Comparison of ENCODE assay signal across 17 cellular contexts in genomic region chr16:67302882-67303434, GRCh38. TPM values are rescaled to one million over a fixed set of nuclear protein-coding genes. Genes with fewer than 3 reads are reported as not detected.
"Had no signal": no experiment of that assay in that cellular context is flagged by ENCODE, and none has a peak within 500 bp of the region (broad histone marks: within the 10 kb centered on the region; RNA-seq: fewer than 3 reads in every experiment).

No MANE protein-coding gene starts in this region.

- H3K4me3 ChIP-seq: cardiac muscle cell, heart left ventricle, left lung, psoas muscle, sigmoid colon, thoracic aorta had no signal

- FAIRE-seq: colon, endothelial cell of umbilical vein, islet of Langerhans, TTC549, urothelium cell line had no signal

- DNase-seq: activated CD4-positive, CD25-positive, alpha-beta regulatory T cell; activated naive CD4-positive, alpha-beta T cell treated with Interleukin-2 at 50 U/mL for 16 hours; foreskin melanocyte; heart left ventricle; left lung; psoas muscle; sigmoid colon; stimulated activated CD4-positive, alpha-beta T cell treated with anti-CD3 and anti-CD28 coated beads, Interleukin-12 subunit alpha, Interleukin-12 subunit beta, amount 100 ng/mL, for 4 hours; stimulated activated CD4-positive, alpha-beta T cell treated with anti-CD3 and anti-CD28 coated beads, Interleukin-2, amount 100 ng/mL, for 48 hours; T-helper 2 cell had no signal

- H3K36me3 ChIP-seq: cardiac muscle cell, heart left ventricle, left lung, sigmoid colon, thoracic aorta had no signal

- ATAC-seq: heart left ventricle, left lung, psoas muscle had no signal

- H3K4me1 ChIP-seq: left lung, psoas muscle, sigmoid colon had no signal

- H3K27me3 ChIP-seq: cardiac muscle cell, heart left ventricle, left lung, sigmoid colon had no signal

- H3K27ac ChIP-seq: cardiac muscle cell, heart left ventricle, left lung, psoas muscle, sigmoid colon had no signal

- H3K9me3 ChIP-seq: heart left ventricle, left lung, psoas muscle, sigmoid colon, thoracic aorta had no signal

RNA-seq across cellular contexts. Expression of gene KCTD19, which starts 23.6 kb away (rescaled TPM):
- total RNA-seq: psoas muscle, thoracic aorta had no signal
- polyA plus RNA-seq: cardiac muscle cell had no signal

RNA-seq across cellular contexts. Expression of gene LRRC36, which starts 23.7 kb away (rescaled TPM):
- total RNA-seq: psoas muscle, thoracic aorta had no signal
- polyA plus RNA-seq: cardiac muscle cell had no signal
